8 cellular contexts compared by ENCODE assay signal in genomic region chr12:991350-992278, GRCh38. TPM values are rescaled to one million over a fixed set of nuclear protein-coding genes. Genes with fewer than 3 reads are reported as not detected.
DNase-seq lines count a peak whose midpoint lies in the region; ATAC-seq, FAIRE-seq and TF ChIP-seq lines count a peak whose summit lies in the region.

No MANE protein-coding gene starts in this region.

- H3K27me3 ChIP-seq in H9 (ENCODE audit: insufficient read depth, low read length): no peaks in the 10 kb centered on the region
- H3K27me3 ChIP-seq in astrocyte (ENCODE audit: insufficient read depth, low read length): no peaks in the 10 kb centered on the region
- H3K27me3 ChIP-seq in iPS-15b (ENCODE audit: control insufficient read depth, insufficient read depth, low read length): no peaks in the 10 kb centered on the region

- H3K9ac ChIP-seq in H9 (ENCODE audit: extremely low read depth, insufficient read length, low read length): peak overlapping the region; percentile 71
- H3K9ac ChIP-seq in astrocyte (ENCODE audit: low read length): peak overlapping the region; percentile 94
- H3K9ac ChIP-seq in iPS-15b (ENCODE audit: low read depth, low read length): peak overlapping the region; percentile 87

- no peaks in the 10 kb centered on the region for H4K20me1 ChIP-seq in H9 (ENCODE audit: control insufficient read depth, insufficient read depth, insufficient read length)
- peaks cover 26% of the 10 kb centered on the region for H4K20me1 ChIP-seq in astrocyte (ENCODE audit: insufficient read depth, low read length)

- no peaks in the 10 kb centered on the region for H3K36me3 ChIP-seq in astrocyte (ENCODE audit: insufficient read depth, low read length)
- H3K36me3 ChIP-seq in iPS-15b (ENCODE audit: control insufficient read depth, insufficient read depth, low read length): no peaks in the 10 kb centered on the region

- no peak overlapping the region for H2BK12ac ChIP-seq in H9 (ENCODE audit: insufficient read length, low read depth, low read length)

- DNase-seq in ELF-1 (ENCODE audit: low read depth, low spot score): peak; percentile 79
- DNase-seq in H9: peak; percentile 87
- DNase-seq in NCI-H226: peak; percentile 37
- no peak for DNase-seq in astrocyte (ENCODE audit: low read depth)
- no peak for DNase-seq in skeletal muscle cell (ENCODE audit: low read depth)
- no peak for DNase-seq in ureter (ENCODE audit: low spot score)

- TF ChIP-seq CTCF in H9 (conservative IDR thresholded peaks at IDR 0.05) (no peak), astrocyte (IDR thresholded peaks at IDR 0.05; ENCODE audit: insufficient read depth, low read depth, low read length) (no peak)

- H3K56ac ChIP-seq in H9 (ENCODE audit: insufficient read length, low read depth, low read length): no peak overlapping the region

- no peak overlapping the region for H4K8ac ChIP-seq in H9 (replicated peaks; ENCODE audit: insufficient read length, low read depth, low read length)

- no peak overlapping the region for H4K91ac ChIP-seq in H9 (ENCODE audit: insufficient read length, low read depth, low read length)

- no peak for ATAC-seq in GM19452 (IDR thresholded peaks at IDR 0.05; ENCODE audit: unreplicated experiment)

- no peaks in the 10 kb centered on the region for H3K36me3 Mint-ChIP-seq in H9 (ENCODE audit: insufficient read depth in 1 of 3, low read depth in 3 of 3)
- H3K36me3 Mint-ChIP-seq in astrocyte (ENCODE audit: low read depth, unreplicated experiment): no peaks in the 10 kb centered on the region

- WGBS in H9 (ENCODE audit: extremely low coverage, insufficient read length, low lambda C conversion rate): no CpG with 5 or more reads among the region's 48 CpGs

- H3K4me2 ChIP-seq in H9 (ENCODE audit: insufficient read depth, insufficient read length, low read length) (peak overlapping the region; percentile 59), astrocyte (ENCODE audit: low read length) (peak overlapping the region; percentile 96)

- peak overlapping the region; percentile 59 for H3K14ac ChIP-seq in H9 (ENCODE audit: insufficient read depth, low read length)

- H3K4me1 ChIP-seq in H9 (ENCODE audit: insufficient read depth, low read length): peaks cover 3% of the 10 kb centered on the region
- peaks cover 18% of the 10 kb centered on the region for H3K4me1 ChIP-seq in astrocyte (ENCODE audit: insufficient read depth, low read length)
- H3K4me1 ChIP-seq in iPS-15b (ENCODE audit: control insufficient read depth, insufficient read depth, low read length): peaks cover 4% of the 10 kb centered on the region

- H3K4me3 Mint-ChIP-seq in H9: peak overlapping the region; percentile 86 to 98
- H3K4me3 Mint-ChIP-seq in astrocyte (ENCODE audit: unreplicated experiment): peak overlapping the region; percentile 98

- H3K9me3 ChIP-seq in H9 (ENCODE audit: control insufficient read depth, low read depth, low read length) (no peaks in the 10 kb centered on the region), astrocyte (ENCODE audit: insufficient read depth, low read depth, low read length) (no peaks in the 10 kb centered on the region), iPS-15b (ENCODE audit: control insufficient read depth, insufficient read depth, low read length) (no peaks in the 10 kb centered on the region)

- no peak overlapping the region for H2BK20ac ChIP-seq in H9 (ENCODE audit: low read depth, low read length, poor library complexity, severe bottlenecking)

- H3K9me3 Mint-ChIP-seq in H9: no peaks in the 10 kb centered on the region
- no peaks in the 10 kb centered on the region for H3K9me3 Mint-ChIP-seq in astrocyte (ENCODE audit: unreplicated experiment)

- no peak overlapping the region for H4K5ac ChIP-seq in H9 (ENCODE audit: insufficient read length, low read depth, low read length)

- H3K4ac ChIP-seq in H9 (ENCODE audit: low read depth, low read length): no peak overlapping the region

- no peak overlapping the region for H2AFZ ChIP-seq in H9 (ENCODE audit: low read length)
- peak overlapping the region; percentile 68 for H2AFZ ChIP-seq in astrocyte (ENCODE audit: low read depth, low read length)

- no peaks in the 10 kb centered on the region for H3K23me2 ChIP-seq in H9 (ENCODE audit: insufficient read length, low read depth, low read length, poor library complexity, severe bottlenecking)

- H3K79me2 ChIP-seq in H9 (ENCODE audit: insufficient read depth, low read length): peaks cover 6% of the 10 kb centered on the region; the same call in 1 of the 2 replicates
- H3K79me2 ChIP-seq in astrocyte (ENCODE audit: insufficient read depth, low read length): peaks cover 30% of the 10 kb centered on the region

- peak overlapping the region; percentile 56 for H3K18ac ChIP-seq in H9 (ENCODE audit: insufficient read length, low read depth, low read length)

- no peak overlapping the region for H2AK5ac ChIP-seq in H9 (ENCODE audit: insufficient read length, low read length)

- H3K27ac Mint-ChIP-seq in H9: peak overlapping the region; percentile 81 to 89 (median 87)
- peak overlapping the region; percentile 75 for H3K27ac Mint-ChIP-seq in astrocyte (ENCODE audit: unreplicated experiment)

- H2BK5ac ChIP-seq in H9 (ENCODE audit: insufficient read length, low read length): no peak overlapping the region

- H3K4me3 ChIP-seq in astrocyte (ENCODE audit: insufficient read depth, low read depth, low read length) (peak overlapping the region; percentile 75), iPS-15b (ENCODE audit: low read depth, low read length) (peak overlapping the region; percentile 94), skeletal muscle cell (ENCODE audit: low read depth, low read length) (peak overlapping the region; percentile 81)

- no peak overlapping the region for H2BK15ac ChIP-seq in H9 (ENCODE audit: low read depth, low read length)

- no peak overlapping the region for H3T11ph ChIP-seq in H9 (ENCODE audit: low read length)

- H3K23ac ChIP-seq in H9 (ENCODE audit: insufficient read length, low read depth, low read length): no peak overlapping the region

- H2BK120ac ChIP-seq in H9 (ENCODE audit: low read depth, low read length, poor library complexity, severe bottlenecking): no peak overlapping the region

- no peak for FAIRE-seq in astrocyte (lab: Jason Lieb, UNC)

- no peaks in the 10 kb centered on the region; the same call in 1 of the 2 replicates for H3K27me3 Mint-ChIP-seq in H9 (ENCODE audit: low read depth)
- H3K27me3 Mint-ChIP-seq in astrocyte (ENCODE audit: low read depth, unreplicated experiment): no peaks in the 10 kb centered on the region

- H3K4me1 Mint-ChIP-seq in H9 (peaks cover 24 to 29% of the 10 kb centered on the region in 2 experiments), astrocyte (ENCODE audit: low read depth, unreplicated experiment) (peaks cover 29% of the 10 kb centered on the region)

- H3K27ac ChIP-seq in H9 (ENCODE audit: insufficient read length, low read depth, low read length) (no peak overlapping the region), astrocyte (ENCODE audit: low read depth, low read length) (peak overlapping the region; percentile 54)

- peaks cover 4% of the 10 kb centered on the region for H3K79me1 ChIP-seq in H9 (ENCODE audit: insufficient read depth, low read depth, low read length, poor library complexity, severe bottlenecking)

RNA-seq across cellular contexts. Expression of gene ERC1, which starts 0.6 kb away (rescaled TPM):
- total RNA-seq in H9 (2021): 48.0 and 51.2 TPM in 2 replicates
- total RNA-seq in astrocyte: 60.2 and 67.1 TPM in 2 replicates
- total RNA-seq in ureter: 99.2 TPM

RNA-seq across cellular contexts. Expression of gene RAD52, which starts 42.1 kb away (rescaled TPM):
- 15.3 and 18.2 TPM in 2 replicates for total RNA-seq in H9 (2021)
- total RNA-seq in astrocyte: 11.7 and 12.4 TPM in 2 replicates
- 24.0 TPM for total RNA-seq in ureter

Comparison
In these comparisons a context has a peak if more than half of its experiments do, and no peak if none do; other contexts are left out.
1. DNase-seq: peak in ELF-1 (single experiment), H9 (single experiment) and NCI-H226 (single experiment); none in astrocyte (single experiment), skeletal muscle cell (single experiment) and ureter (single experiment).
2. Peak in every context shown above with its lines, with median percentiles within 50 percentile points of each other: H3K9ac ChIP-seq and H3K4me3 ChIP-seq.